In genomic region chr1:1610796-1611597, GRCh38 we compare ENCODE assay signal across 1 cellular context.
TF ChIP-seq lines count a peak whose summit lies in the region.

No MANE protein-coding gene starts in this region.

TF ChIP-seq in WTC11, 78 proteins besides CTCF, POLR2A, EP300 and RAD21 (continued from another document):
- no peak for TF ChIP-seq ZNF532 (CRISPR knock-in tag; IDR thresholded peaks at IDR 0.05; ENCODE audit: borderline replicate concordance)
- no peak for TF ChIP-seq ZNF396 (CRISPR knock-in tag; IDR thresholded peaks at IDR 0.05; ENCODE audit: borderline replicate concordance)
- no peak for TF ChIP-seq ZNF232 (CRISPR knock-in tag; IDR thresholded peaks at IDR 0.05)
- no peak for TF ChIP-seq ATF3 (CRISPR knock-in tag; conservative IDR thresholded peaks at IDR 0.05)
- TF ChIP-seq SOX15 (CRISPR knock-in tag; IDR thresholded peaks at IDR 0.05) = no peak
- no peak for TF ChIP-seq STAT6 (CRISPR knock-in tag; conservative IDR thresholded peaks at IDR 0.05; ENCODE audit: low read depth)
- TF ChIP-seq HMGA2 (CRISPR knock-in tag; IDR thresholded peaks at IDR 0.05) = no peak
